In the genomic region with DNA sequence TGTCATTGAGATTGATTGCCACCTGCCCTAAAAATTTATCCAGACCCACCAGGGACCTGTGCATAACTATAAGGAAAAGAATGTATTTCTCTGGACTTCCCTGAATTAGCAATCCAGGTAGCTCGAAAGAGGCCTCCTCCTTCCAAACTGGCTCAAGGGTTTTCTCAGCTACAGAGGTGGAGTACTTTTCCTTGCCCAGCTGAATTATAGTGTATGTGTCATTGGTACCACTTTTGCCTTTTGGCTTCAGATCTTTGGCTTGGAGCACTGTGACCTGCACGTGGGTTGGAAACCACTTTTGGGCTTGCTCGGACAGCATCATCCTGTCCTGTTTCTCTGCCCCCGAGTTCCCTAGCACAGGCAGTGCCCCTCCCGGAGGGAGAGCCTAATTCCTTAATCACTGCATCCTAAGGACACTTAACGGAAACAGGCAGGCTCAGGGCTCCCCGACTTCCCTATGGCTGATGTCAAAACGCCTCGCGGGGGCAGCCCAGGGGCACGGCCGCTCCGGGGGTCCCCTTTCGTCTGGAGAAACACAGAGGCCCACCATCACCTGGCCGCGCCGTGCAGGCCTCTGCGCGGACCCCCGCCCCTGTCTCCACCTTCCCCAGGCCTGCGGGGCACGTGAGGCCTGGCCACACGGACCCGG, we compare ENCODE assay signal across 8 cellular contexts. TPM values are rescaled to one million over a fixed set of nuclear protein-coding genes. Genes with fewer than 3 reads are reported as not detected.
DNase-seq lines count a peak whose midpoint lies in the region; ATAC-seq and TF ChIP-seq lines count a peak whose summit lies in the region.

No MANE protein-coding gene starts in this region.

- TF ChIP-seq CTCF in fibroblast of pulmonary artery (IDR thresholded peaks at IDR 0.05; ENCODE audit: low read length, missing control alignments) (no peak), upper lobe of right lung (IDR thresholded peaks at IDR 0.05) (peak; percentile 30)

- POLR2A ChIA-PET in naive thymus-derived CD8-positive, alpha-beta T cell (lab: Charles Lee), result no interaction called here

- H3K27me3 Mint-ChIP-seq in naive thymus-derived CD8-positive, alpha-beta T cell, result no peaks in the 10 kb centered on the region

- peak overlapping the region; percentile 94 for H3K27ac ChIP-seq in upper lobe of right lung

- H3K4me3 ChIP-seq in fibroblast of pulmonary artery (replicated peaks; ENCODE audit: low read depth, low read length), result peak overlapping the region; percentile 77
- H3K4me3 ChIP-seq in upper lobe of right lung, result peak overlapping the region; percentile 92

- DNase-seq in 8988T (peak; percentile 24), NCI-H748 treated with DMSO at 0.1 percent for 48 hours (lab: John Stamatoyannopoulos, UW) (peak; percentile 10), activated T-helper 1 cell treated with Interleukin-2 at 50 U/mL for 16 hours (ENCODE audit: low read depth) (peak; percentile 0), fibroblast of pulmonary artery (ENCODE audit: low read depth) (peak; percentile 45), upper lobe of right lung (no peak)
- peak in 8 of 10 donors; percentile 9 to 64 (median 21) for DNase-seq in naive thymus-derived CD8-positive, alpha-beta T cell

- ATAC-seq in GM18508 (IDR thresholded peaks at IDR 0.05; ENCODE audit: insufficient read depth, unreplicated experiment) (peak; percentile 13), HG03045 (IDR thresholded peaks at IDR 0.05; ENCODE audit: unreplicated experiment) (peak; percentile 28), upper lobe of right lung (peak; percentile 58)
- peak; percentile 28 to 32 for ATAC-seq in naive thymus-derived CD8-positive, alpha-beta T cell

- peak overlapping the region; percentile 81 to 94 (median 90) for H3K4me3 Mint-ChIP-seq in naive thymus-derived CD8-positive, alpha-beta T cell

- H3K36me3 ChIP-seq in upper lobe of right lung, result no peaks in the 10 kb centered on the region

- H3K27me3 ChIP-seq in upper lobe of right lung, result no peaks in the 10 kb centered on the region

- no peaks in the 10 kb centered on the region for H3K36me3 Mint-ChIP-seq in naive thymus-derived CD8-positive, alpha-beta T cell

- intact Hi-C loops in upper lobe of right lung (cut with DNase I), result no loop called here

- H3K27ac Mint-ChIP-seq in naive thymus-derived CD8-positive, alpha-beta T cell, result peak overlapping the region; percentile 78 to 92 (median 85)

- H3K9me3 ChIP-seq in upper lobe of right lung, result no peaks in the 10 kb centered on the region

- H3K4me1 Mint-ChIP-seq in naive thymus-derived CD8-positive, alpha-beta T cell, result peaks cover 11 to 51% (median 37%) of the 10 kb centered on the region in 4 donors

- peaks cover 16% of the 10 kb centered on the region for H3K4me1 ChIP-seq in upper lobe of right lung

- H3K9me3 Mint-ChIP-seq in naive thymus-derived CD8-positive, alpha-beta T cell, result no peaks in the 10 kb centered on the region

RNA-seq across cellular contexts. Expression of gene RAB11FIP2, which starts 0.8 kb away (rescaled TPM):
- total RNA-seq in naive thymus-derived CD8-positive, alpha-beta T cell, result 10 to 100 TPM; 26.6 TPM
- polyA plus RNA-seq in naive thymus-derived CD8-positive, alpha-beta T cell, result 10 to 100 TPM in 1 of 3 donors, 1 to 10 TPM in 2; 6.9 to 11.3 (median 7.0) TPM
- 27.6 TPM for total RNA-seq in upper lobe of right lung
